In genomic region chr2:164538250-164538866, GRCh38 we compare ENCODE assay signal across 8 cellular contexts.
DNase-seq lines count a peak whose midpoint lies in the region; ATAC-seq, FAIRE-seq and TF ChIP-seq lines count a peak whose summit lies in the region.

No MANE protein-coding gene starts in this region.

- H3K27me3 ChIP-seq in SK-N-SH (ENCODE audit: insufficient read depth) (no peaks in the 10 kb centered on the region), foreskin keratinocyte (no peaks in the 10 kb centered on the region), sigmoid colon (no peaks in the 10 kb centered on the region)

- TF ChIP-seq POLR2A in sigmoid colon (IDR thresholded peaks at IDR 0.05) (no peak), GM12892 (IDR thresholded peaks at IDR 0.05; ENCODE audit: low read depth, low read length) (no peak)

- POLR2A ChIA-PET in SK-N-SH (lab: Yijun Ruan, JAX) = no interaction called here

- no peaks in the 10 kb centered on the region for H3K36me3 ChIP-seq in SK-N-SH (replicated peaks in 1 of 2; ENCODE audit: control insufficient read depth in 1 of 2, insufficient read depth in 2 of 2, low read length in 1 of 2)
- no peaks in the 10 kb centered on the region for H3K36me3 ChIP-seq in sigmoid colon

- no peaks in the 10 kb centered on the region for H3K9me2 ChIP-seq in SK-N-SH

- H3K27ac ChIP-seq in SK-N-SH (ENCODE audit: low read depth in 2 of 2, low read length in 1 of 2) = no peak overlapping the region
- no peak overlapping the region for H3K27ac ChIP-seq in foreskin keratinocyte
- H3K27ac ChIP-seq in sigmoid colon = no peak overlapping the region

- CTCF ChIA-PET in SK-N-SH (lab: Yijun Ruan, JAX) = interaction anchor here (0.5 to 3.8 kb wide), 32 partner anchors 8 to 1405 kb away, joined by 3 to 25 read pairs (median 4); no protein-coding TSS in a partner anchor

- no peak overlapping the region for H3K9ac ChIP-seq in SK-N-SH

- no peak overlapping the region for H2AFZ ChIP-seq in SK-N-SH (ENCODE audit: low read depth)

- WGBS in SK-N-SH (ENCODE audit: low lambda C conversion rate) = 98% methylated on average over 2 of the region's 2 CpGs
- 97 to 98% methylated on average over 2 of the region's 2 CpGs for WGBS in sigmoid colon, 2 donors

- DNase-seq in DMS114 treated with DMSO at 0.1 percent for 48 hours (lab: John Stamatoyannopoulos, UW; ENCODE audit: unreplicated experiment) (peak; percentile 62), Kasumi-1 (lab: John Stamatoyannopoulos, UW) (peak; percentile 72 to 80), SK-N-SH (peak; percentile 55), foreskin keratinocyte (peak in 1 of 2 donors; percentile 42), sigmoid colon (no peak), GM12892 (ENCODE audit: insufficient read length) (no peak), T-helper 1 cell (no peak)

- peak; percentile 81 for TF ChIP-seq RAD21 in SK-N-SH (IDR thresholded peaks at IDR 0.05; ENCODE audit: low read length)

- H3K9me3 ChIP-seq in SK-N-SH (no peaks in the 10 kb centered on the region), sigmoid colon (no peaks in the 10 kb centered on the region)

- H3K4me3 ChIP-seq in SK-N-SH (ENCODE audit: low read depth in 2 of 2, low read length in 1 of 2) = no peak overlapping the region; a peak in 1 of 4 replicates
- H3K4me3 ChIP-seq in sigmoid colon = no peak overlapping the region

- ATAC-seq in GM21619 (IDR thresholded peaks at IDR 0.05; ENCODE audit: unreplicated experiment) (peak; percentile 71), foreskin keratinocyte (peak; percentile 72)

- no peaks in the 10 kb centered on the region; the same call in 1 of the 2 replicates for H3K79me2 ChIP-seq in SK-N-SH (ENCODE audit: insufficient read depth)

- no peak overlapping the region for H3K4me2 ChIP-seq in SK-N-SH

- FAIRE-seq in GM12892 (lab: Jason Lieb, UNC) = no peak

- peak; percentile 77 for TF ChIP-seq CTCF in SK-N-SH (IDR thresholded peaks at IDR 0.05)
- peak; percentile 82 for TF ChIP-seq CTCF in foreskin keratinocyte (conservative IDR thresholded peaks at IDR 0.05)
- peak in 3 of 4 experiments; percentile 24 to 51 (median 29) for TF ChIP-seq CTCF in sigmoid colon (IDR thresholded peaks at IDR 0.05)

- intact Hi-C loops in sigmoid colon (cut with DNase I) = no loop called here

- peaks cover 18% of the 10 kb centered on the region for H4K20me1 ChIP-seq in SK-N-SH (ENCODE audit: insufficient read depth)

- TF ChIP-seq EP300 in SK-N-SH (IDR thresholded peaks at IDR 0.05; ENCODE audit: borderline replicate concordance in 1 of 2, low read depth in 1 of 2, low read length in 1 of 2) (no peak), sigmoid colon (IDR thresholded peaks at IDR 0.05) (no peak)

- peaks cover 17% of the 10 kb centered on the region for H3F3A ChIP-seq in SK-N-SH (replicated peaks; ENCODE audit: insufficient read depth)

- peaks cover 3 to 7% of the 10 kb centered on the region in 2 experiments; a peak in 3 of 4 replicates for H3K4me1 ChIP-seq in SK-N-SH (ENCODE audit: control insufficient read depth in 1 of 2, insufficient read depth in 2 of 2, low read depth in 1 of 2, low read length in 1 of 2)
- no peaks in the 10 kb centered on the region for H3K4me1 ChIP-seq in foreskin keratinocyte
- peaks cover 0 to 16% (median 6%) of the 10 kb centered on the region in 4 donors for H3K4me1 ChIP-seq in sigmoid colon

TF ChIP-seq in SK-N-SH, 30 proteins besides CTCF, POLR2A, EP300 and RAD21:
- TF ChIP-seq SIN3A (IDR thresholded peaks at IDR 0.05; ENCODE audit: borderline replicate concordance, low read depth, low read length) (no peak), YY1 (IDR thresholded peaks at IDR 0.05; ENCODE audit: low read depth) (no peak), GATA2 (CRISPR knock-in tag; IDR thresholded peaks at IDR 0.05) (no peak), SMC3 (IDR thresholded peaks at IDR 0.05; ENCODE audit: low read depth, low read length) (peak; percentile 49), FOSL2 (IDR thresholded peaks at IDR 0.05; ENCODE audit: borderline replicate concordance, low read depth) (no peak), GABPA (IDR thresholded peaks at IDR 0.05; ENCODE audit: low read depth) (no peak)
TF ChIP-seq in SK-N-SH: peak in this region for 1.

Comparison
In these comparisons a context has a peak if more than half of its experiments do, and no peak if none do; other contexts are left out.
1. DNase-seq: peak in DMS114 treated with DMSO at 0.1 percent for 48 hours (single experiment), Kasumi-1 (2 of 2) and SK-N-SH (single experiment); none in sigmoid colon (single experiment), GM12892 (single experiment) and T-helper 1 cell (0 of 5).
2. CTCF ChIP-seq: peak in every context shown above with its lines; median percentile 82 in foreskin keratinocyte; 77 in SK-N-SH; 29 in sigmoid colon.